25 cellular contexts compared by ENCODE assay signal in genomic region chr11:2002042-2002776, GRCh38. TPM values are rescaled to one million over a fixed set of nuclear protein-coding genes. Genes with fewer than 3 reads are reported as not detected.
DNase-seq lines count a peak whose midpoint lies in the region; ATAC-seq, FAIRE-seq and TF ChIP-seq lines count a peak whose summit lies in the region.
"Had no signal": no experiment of that assay in that cellular context is flagged by ENCODE, and none has a peak within 500 bp of the region (broad histone marks: within the 10 kb centered on the region; RNA-seq: fewer than 3 reads in every experiment).

No MANE protein-coding gene starts in this region.

- H4K20me1 ChIP-seq in HepG2 (ENCODE audit: insufficient read depth, low read length), result no peaks in the 10 kb centered on the region

- DNase-seq in right lobe of liver (no peak), HepG2 (ENCODE audit: low spot score) (no peak), T-helper 17 cell (no peak), left lung (no peak), urothelium cell line (ENCODE audit: low spot score) (no peak), GDM1 (lab: John Stamatoyannopoulos, UW) (no peak)
- DNase-seq: activated CD8-positive, alpha-beta memory T cell treated with anti-CD3 and anti-CD28 coated beads, Interleukin-2, amount 50 U/mL, for 48 hours; activated gamma-delta T cell treated with Interleukin-2 at 50 U/mL for 16 hours; amygdala; heart left ventricle; NCI-H1105; NCI-H2029; NCI-H82; psoas muscle; SHP77 treated with DMSO at 0.1 percent for 48 hours; small intestine; stimulated activated CD4-positive, alpha-beta T cell treated with anti-CD3 and anti-CD28 coated beads, Interleukin-2, amount 100 ng/mL, for 24 hours; T-helper 1 cell had no signal

- BruUV-seq in HepG2 (replicated peaks; lab: Mats Ljungman, UMichigan), result no TSS peak

- no peak overlapping the region for H2AFZ ChIP-seq in HepG2 (ENCODE audit: low read length)
- H2AFZ ChIP-seq: GM23338 had no signal

- ATAC-seq in right lobe of liver (peak in 3 of 4 donors; percentile 32 to 53 (median 43)), HepG2 (no peak), T-helper 17 cell (peak; percentile 68), left lung (peak; percentile 56), HG03025 (IDR thresholded peaks at IDR 0.05; ENCODE audit: low FRiP score, unreplicated experiment) (no peak), GM19463 (IDR thresholded peaks at IDR 0.05; ENCODE audit: unreplicated experiment) (no peak)
- ATAC-seq: GM23338; stimulated activated memory B cell treated with anti-CD40 and anti-IgM and Interleukin-4, amounts not matched to agents 10 μg/mL and 1 μg/mL and 100 μg/mL, for 72 hours had no signal

- FAIRE-seq in HepG2 (lab: Jason Lieb, UNC), result no peak
- FAIRE-seq in urothelium cell line (lab: Jason Lieb, UNC), result peak; percentile 17
- FAIRE-seq: small intestine had no signal

- CTCF ChIA-PET in HepG2 (lab: Yijun Ruan, JAX; ENCODE audit: low intra/inter-chr PET ratio, low total read pairs), result no interaction called here

- no peak for TF ChIP-seq POLR2A in right lobe of liver (IDR thresholded peaks at IDR 0.05)
- no peak for TF ChIP-seq POLR2A in HepG2 (IDR thresholded peaks at IDR 0.05; ENCODE audit: insufficient read depth in 1 of 2, low read depth in 2 of 2, low read length in 2 of 2)

- TF ChIP-seq CTCF in right lobe of liver (IDR thresholded peaks at IDR 0.05) (no peak), HepG2 (CRISPR knock-in tag; IDR thresholded peaks at IDR 0.05) (no peak), left lung (IDR thresholded peaks at IDR 0.05) (no peak)

- H3K27ac ChIP-seq in right lobe of liver (no peak overlapping the region), HepG2 (ENCODE audit: extremely low read length, insufficient read depth, low read length) (no peak overlapping the region), left lung (no peak overlapping the region)
- H3K27ac ChIP-seq: cardiac muscle cell, heart left ventricle, psoas muscle, thoracic aorta had no signal

- no peak overlapping the region for H3K9ac ChIP-seq in HepG2 (ENCODE audit: insufficient read depth, low read depth, low read length)

- no CpG with 5 or more reads among the region's 42 CpGs for WGBS in right lobe of liver (ENCODE audit: insufficient coverage, low coverage, low lambda C conversion rate, missing lambda C conversion rate)
- no CpG with 5 or more reads among the region's 42 CpGs for WGBS in HepG2 (ENCODE audit: low lambda C conversion rate)

- H3K36me3 Mint-ChIP-seq in T-helper 17 cell (ENCODE audit: low read depth), result no peaks in the 10 kb centered on the region
- H3K36me3 Mint-ChIP-seq: stimulated activated memory B cell treated with anti-CD40 and anti-IgM and Interleukin-4, amounts not matched to agents 10 μg/mL and 1 μg/mL and 100 μg/mL, for 72 hours had no signal

- in situ Hi-C loops in HepG2 (cut with HindIII; ENCODE audit: extremely low pct_ligation_motif_present, low pct_unique_long_range_greater_than_20kb), result no loop called here

- intact Hi-C loops in right lobe of liver (cut with DNase I) (no loop called here), HepG2 (cut with micrococcal nuclease; ENCODE audit: unreplicated experiment) (no loop called here), left lung (cut with DNase I) (no loop called here)

- H3K4me2 ChIP-seq in HepG2 (ENCODE audit: low read depth, low read length), result no peak overlapping the region
- H3K4me2 ChIP-seq: GM23338 had no signal

- no peaks in the 10 kb centered on the region for H3K79me2 ChIP-seq in HepG2 (ENCODE audit: insufficient read depth, low read length)

- no peaks in the 10 kb centered on the region for H3K36me3 ChIP-seq in right lobe of liver
- no peaks in the 10 kb centered on the region for H3K36me3 ChIP-seq in HepG2 (replicated peaks in 1 of 2; ENCODE audit: control insufficient read depth in 1 of 2, insufficient read depth in 2 of 2, low read length in 2 of 2)
- H3K36me3 ChIP-seq in left lung, result no peaks in the 10 kb centered on the region
- H3K36me3 ChIP-seq: cardiac muscle cell, heart left ventricle, thoracic aorta had no signal

- H3K9me3 ChIP-seq in right lobe of liver (no peaks in the 10 kb centered on the region), HepG2 (ENCODE audit: low read length) (no peaks in the 10 kb centered on the region), T-helper 17 cell (ENCODE audit: control insufficient read depth, low read length, poor library complexity, severe bottlenecking) (no peaks in the 10 kb centered on the region), left lung (no peaks in the 10 kb centered on the region)
- H3K9me3 ChIP-seq: heart left ventricle, psoas muscle, thoracic aorta had no signal

- POLR2A ChIA-PET in HepG2 (lab: Yijun Ruan, JAX), result no interaction called here

- H3K4me3 Mint-ChIP-seq in T-helper 17 cell, result no peak overlapping the region
- H3K4me3 Mint-ChIP-seq: activated CD4-positive, alpha-beta T cell treated with anti-CD3 and anti-CD28 coated beads, Interleukin-2, amount 10 ng/mL, durations not matched to agents 24 days and 14 days; GM23338; stimulated activated memory B cell treated with anti-CD40 and anti-IgM and Interleukin-4, amounts not matched to agents 10 μg/mL and 1 μg/mL and 100 μg/mL, for 72 hours had no signal

- H3K27me3 ChIP-seq in right lobe of liver (no peaks in the 10 kb centered on the region), HepG2 (ENCODE audit: control insufficient read depth in 1 of 2, insufficient read depth in 2 of 2, low read length in 2 of 2) (no peaks in the 10 kb centered on the region), left lung (no peaks in the 10 kb centered on the region)
- H3K27me3 ChIP-seq: cardiac muscle cell, heart left ventricle had no signal

- TF ChIP-seq RAD21 in HepG2 (CRISPR knock-in tag; IDR thresholded peaks at IDR 0.05), result no peak

- H3K27me3 Mint-ChIP-seq in T-helper 17 cell, result no peaks in the 10 kb centered on the region
- H3K27me3 Mint-ChIP-seq: activated CD4-positive, alpha-beta T cell treated with anti-CD3 and anti-CD28 coated beads, Interleukin-2, amount 10 ng/mL, durations not matched to agents 24 days and 14 days; stimulated activated memory B cell treated with anti-CD40 and anti-IgM and Interleukin-4, amounts not matched to agents 10 μg/mL and 1 μg/mL and 100 μg/mL, for 72 hours had no signal

- no peak overlapping the region for H3K27ac Mint-ChIP-seq in T-helper 17 cell
- H3K27ac Mint-ChIP-seq: activated CD4-positive, alpha-beta T cell treated with anti-CD3 and anti-CD28 coated beads, Interleukin-2, amount 10 ng/mL, durations not matched to agents 24 days and 14 days; GM23338; stimulated activated memory B cell treated with anti-CD40 and anti-IgM and Interleukin-4, amounts not matched to agents 10 μg/mL and 1 μg/mL and 100 μg/mL, for 72 hours had no signal

- H3K4me1 ChIP-seq in right lobe of liver, result no peaks in the 10 kb centered on the region
- H3K4me1 ChIP-seq in HepG2 (ENCODE audit: insufficient read depth, low read length), result no peaks in the 10 kb centered on the region
- no peaks in the 10 kb centered on the region for H3K4me1 ChIP-seq in left lung
- H3K4me1 ChIP-seq: heart left ventricle, psoas muscle had no signal

- no peak for TF ChIP-seq EP300 in HepG2 (IDR thresholded peaks at IDR 0.05; ENCODE audit: low read depth in 2 of 2, low read length in 2 of 2)
- TF ChIP-seq EP300 in HepG2 (CRISPR knock-in tag; IDR thresholded peaks at IDR 0.05; ENCODE audit: borderline replicate concordance), result no peak

- no peak overlapping the region for H3K4me3 ChIP-seq in right lobe of liver
- no peak overlapping the region for H3K4me3 ChIP-seq in HepG2 (replicated peaks in 1 of 3; ENCODE audit: insufficient read depth in 1 of 3, low read depth in 2 of 3, low read length in 3 of 3)
- H3K4me3 ChIP-seq in left lung, result no peak overlapping the region
- H3K4me3 ChIP-seq: cardiac muscle cell, GM23338, heart left ventricle, psoas muscle, thoracic aorta had no signal

- H3K4me1 Mint-ChIP-seq in T-helper 17 cell, result no peaks in the 10 kb centered on the region
- H3K4me1 Mint-ChIP-seq: activated CD4-positive, alpha-beta T cell treated with anti-CD3 and anti-CD28 coated beads, Interleukin-2, amount 10 ng/mL, durations not matched to agents 24 days and 14 days; GM23338; stimulated activated memory B cell treated with anti-CD40 and anti-IgM and Interleukin-4, amounts not matched to agents 10 μg/mL and 1 μg/mL and 100 μg/mL, for 72 hours had no signal

RNA-seq across cellular contexts. Expression of gene H19, which starts 4.6 kb away (rescaled TPM):
- 100 to 1,000 TPM; 143 to 898 (median 229) TPM for total RNA-seq in right lobe of liver
- 0.46 and 1.2 TPM in 2 replicates for total RNA-seq in HepG2 (2016; rRNA removed; fragmentation: Illumina TruSeq; extraction: Trizol)
- total RNA-seq in HepG2 (2016; cell fraction: cytosol; rRNA removed; fragmentation: Illumina TruSeq; extraction: Trizol; ENCODE audit: low read depth), result 0.97 and 3.2 TPM in 2 replicates
- 0.28 and 0.67 TPM in 2 replicates for total RNA-seq in HepG2 (2016; cell fraction: insoluble cytoplasmic fraction; rRNA removed; fragmentation: Illumina TruSeq; extraction: Trizol)
- total RNA-seq in HepG2 (2016; cell fraction: membrane; rRNA removed; fragmentation: Illumina TruSeq; extraction: Trizol), result 4.8 and 6.5 TPM in 2 replicates
- 0.68 and 0.78 TPM in 2 replicates for total RNA-seq in HepG2 (2016; cell fraction: nucleus; rRNA removed; fragmentation: Illumina TruSeq; extraction: Trizol)
- 1.3 and 2.4 TPM in 2 replicates for polyA plus RNA-seq in HepG2 (2011; rRNA removed)
- polyA plus RNA-seq in HepG2 (2011; cell fraction: cytosol; rRNA removed), result 1.2 and 3.3 TPM in 2 replicates
- 0.69 and 2.4 TPM in 2 replicates for polyA plus RNA-seq in HepG2 (2011; cell fraction: nucleus; rRNA removed)
- polyA plus RNA-seq in HepG2 (2012), result 1.4 and 2.8 TPM in 2 replicates
- 0.83 and 1.4 TPM in 2 replicates for polyA plus RNA-seq in HepG2 (2016; cell fraction: cytosol; fragmentation: Illumina TruSeq; extraction: Trizol; ENCODE audit: low read depth)
- 0.25 and 0.33 TPM in 2 replicates for polyA plus RNA-seq in HepG2 (2016; cell fraction: insoluble cytoplasmic fraction; fragmentation: Illumina TruSeq; extraction: Trizol; ENCODE audit: low read depth)
- 1.6 TPM in 2 replicates for polyA plus RNA-seq in HepG2 (2016; cell fraction: membrane; fragmentation: Illumina TruSeq; extraction: Trizol; ENCODE audit: low read depth)
- 0.33 and 1.00 TPM in 2 replicates for polyA plus RNA-seq in HepG2 (2016; cell fraction: nucleus; fragmentation: Illumina TruSeq; extraction: Trizol; ENCODE audit: insufficient read depth, low read depth)
- polyA minus RNA-seq in HepG2 (2011; rRNA and poly(A)+ RNA removed; ENCODE audit: low replicate concordance), result 4.0 and 21.5 TPM in 2 replicates
- polyA minus RNA-seq in HepG2 (2011; cell fraction: cytosol; rRNA and poly(A)+ RNA removed), result 1.2 and 2.3 TPM in 2 replicates
- polyA minus RNA-seq in HepG2 (2011; cell fraction: nucleus; rRNA and poly(A)+ RNA removed), result 0.62 and 1.0 TPM in 2 replicates
- total RNA-seq in T-helper 17 cell, result not detected
- total RNA-seq in left lung, result 100 to 1,000 TPM; 119 to 193 TPM
- total RNA-seq: activated CD4-positive, alpha-beta T cell treated with anti-CD3 and anti-CD28 coated beads, Interleukin-2, amount 10 ng/mL, durations not matched to agents 24 days and 14 days had no signal

RNA-seq across cellular contexts. Expression of gene MRPL23, which starts 55.1 kb away (rescaled TPM):
- total RNA-seq in right lobe of liver, result 100 to 1,000 TPM in 1 of 6 experiments, 10 to 100 TPM in 5; 23.1 to 121 (median 36.4) TPM
- total RNA-seq in HepG2 (2016; rRNA removed; fragmentation: Illumina TruSeq; extraction: Trizol), result 123 and 126 TPM in 2 replicates
- total RNA-seq in HepG2 (2016; cell fraction: cytosol; rRNA removed; fragmentation: Illumina TruSeq; extraction: Trizol; ENCODE audit: low read depth), result 53.4 and 58.2 TPM in 2 replicates
- total RNA-seq in HepG2 (2016; cell fraction: insoluble cytoplasmic fraction; rRNA removed; fragmentation: Illumina TruSeq; extraction: Trizol), result 128 and 132 TPM in 2 replicates
- 80.8 and 94.7 TPM in 2 replicates for total RNA-seq in HepG2 (2016; cell fraction: membrane; rRNA removed; fragmentation: Illumina TruSeq; extraction: Trizol)
- 49.8 and 57.3 TPM in 2 replicates for total RNA-seq in HepG2 (2016; cell fraction: nucleus; rRNA removed; fragmentation: Illumina TruSeq; extraction: Trizol)
- polyA plus RNA-seq in HepG2 (2011; rRNA removed), result 63.1 and 67.8 TPM in 2 replicates
- polyA plus RNA-seq in HepG2 (2011; cell fraction: cytosol; rRNA removed), result 127 and 181 TPM in 2 replicates
- 73.2 and 99.6 TPM in 2 replicates for polyA plus RNA-seq in HepG2 (2011; cell fraction: nucleus; rRNA removed)
- polyA plus RNA-seq in HepG2 (2012), result 44.3 and 57.8 TPM in 2 replicates
- polyA plus RNA-seq in HepG2 (2016; cell fraction: cytosol; fragmentation: Illumina TruSeq; extraction: Trizol; ENCODE audit: low read depth), result 59.4 and 69.4 TPM in 2 replicates
- polyA plus RNA-seq in HepG2 (2016; cell fraction: insoluble cytoplasmic fraction; fragmentation: Illumina TruSeq; extraction: Trizol; ENCODE audit: low read depth), result 137 TPM in 2 replicates
- polyA plus RNA-seq in HepG2 (2016; cell fraction: membrane; fragmentation: Illumina TruSeq; extraction: Trizol; ENCODE audit: low read depth), result 70.9 and 88.2 TPM in 2 replicates
- polyA plus RNA-seq in HepG2 (2016; cell fraction: nucleus; fragmentation: Illumina TruSeq; extraction: Trizol; ENCODE audit: insufficient read depth, low read depth), result 88.0 and 95.8 TPM in 2 replicates
- polyA minus RNA-seq in HepG2 (2011; rRNA and poly(A)+ RNA removed; ENCODE audit: low replicate concordance), result 35.5 and 42.4 TPM in 2 replicates
- 25.7 and 31.7 TPM in 2 replicates for polyA minus RNA-seq in HepG2 (2011; cell fraction: cytosol; rRNA and poly(A)+ RNA removed)
- 29.7 and 35.8 TPM in 2 replicates for polyA minus RNA-seq in HepG2 (2011; cell fraction: nucleus; rRNA and poly(A)+ RNA removed)
- total RNA-seq in T-helper 17 cell, result 10 to 100 TPM; 35.1 to 40.7 TPM
- 10 to 100 TPM; 62.2 to 71.6 TPM for total RNA-seq in left lung

Comparison
In these comparisons a context has a peak if more than half of its experiments do, and no peak if none do; other contexts are left out.
1. ATAC-seq: peak in right lobe of liver (3 of 4), T-helper 17 cell (single experiment) and left lung (single experiment); none in HepG2 (single experiment), HG03025 (single experiment) and GM19463 (single experiment).
2. RNA of gene H19, which starts 4.6 kb away (total RNA-seq): 143 to 898 TPM in right lobe of liver and 119 to 193 TPM in left lung; 0.28 to 6.5 TPM in HepG2 and not detected in T-helper 17 cell; every median in the first group is over 10 times any median in the second.